13 cellular contexts compared by ENCODE assay signal in the genomic region with DNA sequence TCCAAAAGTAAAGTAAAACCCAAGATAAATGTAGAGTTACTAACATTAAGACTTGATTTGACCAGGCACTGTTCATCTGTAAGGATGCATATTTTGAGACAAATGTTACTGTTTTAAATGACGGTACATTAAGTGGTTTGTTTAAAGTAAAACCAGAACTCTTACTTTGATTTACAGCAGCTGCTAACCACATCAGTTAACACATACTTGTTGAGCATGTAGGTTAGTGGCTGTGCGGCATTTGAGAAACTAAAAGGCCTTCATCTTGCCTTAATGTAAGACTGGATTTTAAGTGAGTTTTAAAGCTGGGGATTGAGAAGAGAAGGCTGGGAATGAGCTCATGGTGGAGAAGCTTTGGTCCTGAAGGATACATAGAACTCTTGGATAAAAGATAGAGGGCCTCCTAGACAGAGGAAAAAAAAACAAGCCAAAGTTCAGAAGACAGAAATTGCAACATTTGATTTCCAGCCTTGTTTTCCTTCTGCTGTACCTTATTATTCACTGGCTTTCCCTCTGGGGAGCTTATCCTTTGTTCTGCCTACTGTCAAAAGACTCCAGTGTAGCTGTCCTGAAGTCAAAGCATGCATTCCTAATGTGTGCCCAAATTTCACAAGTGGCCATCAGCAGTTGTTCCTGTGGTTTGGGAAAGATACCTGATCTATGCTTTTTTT.
DNase-seq lines count a peak whose midpoint lies in the region; ATAC-seq and TF ChIP-seq lines count a peak whose summit lies in the region.
"Had no signal": no experiment of that assay in that cellular context is flagged by ENCODE, and none has a peak within 500 bp of the region (broad histone marks: within the 10 kb centered on the region; RNA-seq: fewer than 3 reads in every experiment).

No MANE protein-coding gene starts in this region.

- no peak overlapping the region for H2AFZ ChIP-seq in osteoblast (ENCODE audit: low read length)

- H3K4me1 Mint-ChIP-seq in activated T-cell treated with anti-CD3 and anti-CD28 coated beads, Interleukin-2, amount 50 U/mL, for 72 hours (ENCODE audit: low read depth): peaks cover 21% of the 10 kb centered on the region
- H3K4me1 Mint-ChIP-seq in stimulated activated naive CD8-positive, alpha-beta T cell treated with anti-CD3 and anti-CD28 coated beads, Interleukin-15, amount 100 ng/mL, for 72 hours: peaks cover 34% of the 10 kb centered on the region

- H3K27ac Mint-ChIP-seq in activated T-cell treated with anti-CD3 and anti-CD28 coated beads, Interleukin-2, amount 50 U/mL, for 72 hours: peak overlapping the region; percentile 56
- H3K27ac Mint-ChIP-seq in stimulated activated naive CD8-positive, alpha-beta T cell treated with anti-CD3 and anti-CD28 coated beads, Interleukin-15, amount 100 ng/mL, for 72 hours: peak overlapping the region in 1 of 2 donors; percentile 84

- H3K9ac ChIP-seq in liver (ENCODE audit: low read depth in 1 of 2, low read length in 2 of 2): no peak overlapping the region

- H3K27ac ChIP-seq in liver (ENCODE audit: low read depth in 1 of 2, low read length in 2 of 2) (peak overlapping the region; percentile 63 to 81), osteoblast (ENCODE audit: low read depth, low read length) (no peak overlapping the region)

- no peak overlapping the region for H3K4me2 ChIP-seq in osteoblast (ENCODE audit: insufficient read depth, low read length)

- H3K9me3 Mint-ChIP-seq in activated T-cell treated with anti-CD3 and anti-CD28 coated beads, Interleukin-2, amount 50 U/mL, for 72 hours: no peaks in the 10 kb centered on the region
- H3K9me3 Mint-ChIP-seq in stimulated activated naive CD8-positive, alpha-beta T cell treated with anti-CD3 and anti-CD28 coated beads, Interleukin-15, amount 100 ng/mL, for 72 hours: peaks cover 0 to 7% of the 10 kb centered on the region in 2 donors

- H3K79me2 ChIP-seq in osteoblast (ENCODE audit: insufficient read depth, low read length): no peaks in the 10 kb centered on the region

- no peak overlapping the region for H3K4me3 Mint-ChIP-seq in activated T-cell treated with anti-CD3 and anti-CD28 coated beads, Interleukin-2, amount 50 U/mL, for 72 hours
- peak overlapping the region; percentile 5 to 38 for H3K4me3 Mint-ChIP-seq in stimulated activated naive CD8-positive, alpha-beta T cell treated with anti-CD3 and anti-CD28 coated beads, Interleukin-15, amount 100 ng/mL, for 72 hours

- no peak for TF ChIP-seq CTCF in astrocyte of the spinal cord (IDR thresholded peaks at IDR 0.05; ENCODE audit: low read depth, low read length)
- no peak for TF ChIP-seq CTCF in liver (IDR thresholded peaks at IDR 0.05; ENCODE audit: low read depth, low read length, missing input control)
- TF ChIP-seq CTCF in osteoblast (IDR thresholded peaks at IDR 0.05; ENCODE audit: extremely low read depth, low read depth, low read length): no peak

- WGBS in liver: 86% methylated on average over 2 of the region's 2 CpGs

- TF ChIP-seq RAD21 in liver (IDR thresholded peaks at IDR 0.05): no peak

- no peak overlapping the region for H3K4me3 ChIP-seq in astrocyte of the spinal cord (ENCODE audit: low read depth, low read length)
- H3K4me3 ChIP-seq in liver (ENCODE audit: low read depth in 1 of 3, low read length in 3 of 3): peak overlapping the region in 1 of 3 donors; percentile 26
- no peak overlapping the region for H3K4me3 ChIP-seq in osteoblast (ENCODE audit: insufficient read depth, low read length)
- H3K4me3 ChIP-seq: K562 had no signal

- no peaks in the 10 kb centered on the region for H3K27me3 Mint-ChIP-seq in activated T-cell treated with anti-CD3 and anti-CD28 coated beads, Interleukin-2, amount 50 U/mL, for 72 hours (ENCODE audit: low read depth)
- H3K27me3 Mint-ChIP-seq in stimulated activated naive CD8-positive, alpha-beta T cell treated with anti-CD3 and anti-CD28 coated beads, Interleukin-15, amount 100 ng/mL, for 72 hours: no peaks in the 10 kb centered on the region

- H3K36me3 Mint-ChIP-seq in activated T-cell treated with anti-CD3 and anti-CD28 coated beads, Interleukin-2, amount 50 U/mL, for 72 hours (ENCODE audit: insufficient read depth in 2 of 2): peaks cover 10 to 37% of the 10 kb centered on the region in 2 donors

- H3K9me3 ChIP-seq in liver (ENCODE audit: control insufficient read depth in 4 of 4, low read length in 3 of 4) (no peaks in the 10 kb centered on the region), osteoblast (ENCODE audit: low read depth, low read length) (no peaks in the 10 kb centered on the region)

- H3K27me3 ChIP-seq in liver (ENCODE audit: control insufficient read depth in 4 of 4, insufficient read depth in 4 of 4, low read length in 3 of 4) (no peaks in the 10 kb centered on the region), osteoblast (ENCODE audit: insufficient read depth, low read length) (no peaks in the 10 kb centered on the region)

- H4K20me1 ChIP-seq in osteoblast (ENCODE audit: insufficient read depth, low read length): no peaks in the 10 kb centered on the region

- in situ Hi-C loops in astrocyte of the spinal cord (cut with HindIII; ENCODE audit: low sequenced_read_pairs): no loop called here

- peak; percentile 56 to 60 for ATAC-seq in activated T-cell treated with anti-CD3 and anti-CD28 coated beads, Interleukin-2, amount 50 U/mL, for 72 hours (replicated peaks in 1 of 2)
- peak; percentile 76 for ATAC-seq in stimulated activated naive CD8-positive, alpha-beta T cell treated with anti-CD3 and anti-CD28 coated beads, Interleukin-15, amount 100 ng/mL, for 72 hours
- no peak for ATAC-seq in HG03432 (IDR thresholded peaks at IDR 0.05; ENCODE audit: unreplicated experiment)
- no peak for ATAC-seq in GM21367 (IDR thresholded peaks at IDR 0.05; ENCODE audit: unreplicated experiment)
- ATAC-seq: K562 had no signal

- no peak for DNase-seq in activated T-cell treated with anti-CD3 and anti-CD28 coated beads, Interleukin-2, amount 50 U/mL, for 72 hours
- DNase-seq in activated T-cell treated with anti-CD3 and anti-CD28 coated beads, Interleukin-2, amount 50 U/mL, for 1 hour: no peak
- DNase-seq in astrocyte of the spinal cord (ENCODE audit: low read depth, low spot score) (peak; percentile 11), osteoblast (ENCODE audit: insufficient read length, low spot score, missing footprints) (no peak)
- no peak for DNase-seq in stimulated activated naive CD8-positive, alpha-beta T cell treated with anti-CD3 and anti-CD28 coated beads, Interleukin-15, amount 100 ng/mL, for 72 hours
- DNase-seq: activated T-cell treated with anti-CD3 and anti-CD28 coated beads, Interleukin-2, amount 50 U/mL, for 48 hours; islet precursor cell; NCI-H1694; NCI-H748 treated with DMSO at 0.1 percent for 48 hours had no signal

- H3K4me1 ChIP-seq in liver (ENCODE audit: control insufficient read depth in 4 of 4, insufficient read depth in 4 of 4, low read length in 3 of 4): peaks cover 13 to 30% (median 28%) of the 10 kb centered on the region in 4 donors
- peaks cover 12% of the 10 kb centered on the region for H3K4me1 ChIP-seq in osteoblast (ENCODE audit: insufficient read depth, low read length)

- H3K36me3 ChIP-seq in liver (ENCODE audit: control insufficient read depth in 4 of 4, insufficient read depth in 3 of 4, low read depth in 1 of 4, low read length in 3 of 4) (peaks cover 0 to 9% (median 1%) of the 10 kb centered on the region in 4 donors), osteoblast (ENCODE audit: insufficient read depth, low read length) (peaks cover 12% of the 10 kb centered on the region)

TF ChIP-seq in liver, 16 proteins besides CTCF, POLR2A, EP300 and RAD21:
- peak in 1 of 2 donors; percentile 33 for TF ChIP-seq JUND (IDR thresholded peaks at IDR 0.05)
- TF ChIP-seq SP1 (IDR thresholded peaks at IDR 0.05): peak; percentile 26
- no peak for TF ChIP-seq TAF1 (conservative IDR thresholded peaks at IDR 0.05)
- peak; percentile 60 to 67 for TF ChIP-seq HNF4A (conservative IDR thresholded peaks at IDR 0.05)
- TF ChIP-seq RXRA (IDR thresholded peaks at IDR 0.05): peak; percentile 45 to 66

Comparison
In these comparisons a context has a peak if more than half of its experiments do, and no peak if none do; other contexts are left out.
1. ATAC-seq: peak in activated T-cell treated with anti-CD3 and anti-CD28 coated beads, Interleukin-2, amount 50 U/mL, for 72 hours (2 of 2) and stimulated activated naive CD8-positive, alpha-beta T cell treated with anti-CD3 and anti-CD28 coated beads, Interleukin-15, amount 100 ng/mL, for 72 hours (single experiment); none in HG03432 (single experiment) and GM21367 (single experiment).
2. H3K4me3 Mint-ChIP-seq: peak in stimulated activated naive CD8-positive, alpha-beta T cell treated with anti-CD3 and anti-CD28 coated beads, Interleukin-15, amount 100 ng/mL, for 72 hours (2 of 2); none in activated T-cell treated with anti-CD3 and anti-CD28 coated beads, Interleukin-2, amount 50 U/mL, for 72 hours (0 of 2).